21 cellular contexts compared by ENCODE assay signal in the genomic region with DNA sequence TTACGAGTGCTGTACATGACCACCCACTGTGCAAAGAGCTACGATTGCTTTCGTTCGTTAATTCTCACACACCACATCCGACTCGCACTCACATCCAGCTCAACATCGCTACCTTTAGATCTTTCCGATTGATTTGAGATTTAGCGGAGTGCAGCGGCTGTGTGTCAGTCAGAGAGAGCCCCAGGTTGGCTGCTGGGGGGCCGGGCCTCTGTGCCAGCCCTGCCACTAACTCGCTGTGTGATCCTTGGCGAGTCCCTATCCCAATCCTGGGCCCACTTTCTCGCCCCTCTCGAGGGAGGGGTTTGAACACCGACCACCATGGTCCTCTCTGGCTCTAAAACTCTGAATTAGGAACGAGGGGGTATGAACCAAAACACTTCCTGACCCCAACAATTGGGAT. TPM values are rescaled to one million over a fixed set of nuclear protein-coding genes. Genes with fewer than 3 reads are reported as not detected.
DNase-seq lines count a peak whose midpoint lies in the region; ATAC-seq, FAIRE-seq and TF ChIP-seq lines count a peak whose summit lies in the region.
"Had no signal": no experiment of that assay in that cellular context is flagged by ENCODE, and none has a peak within 500 bp of the region (broad histone marks: within the 10 kb centered on the region; RNA-seq: fewer than 3 reads in every experiment).

No MANE protein-coding gene starts in this region.

- H3K4me1 ChIP-seq in K562 (replicated peaks in 1 of 2; ENCODE audit: control insufficient read depth in 2 of 2, insufficient read depth in 2 of 2, low read length in 2 of 2) (peaks cover 2 to 29% of the 10 kb centered on the region in 2 experiments; a peak in 3 of 5 replicates), spleen (no peaks in the 10 kb centered on the region)

- no TSS peak for BruUV-seq in K562 (replicated peaks; lab: Mats Ljungman, UMichigan)

- intact Hi-C loops in left cardiac atrium (cut with DNase I) = no loop called here
- intact Hi-C loops in left ventricle myocardium superior (cut with micrococcal nuclease) = no loop called here
- intact Hi-C loops in K562 (cut with micrococcal nuclease) = no loop called here
- intact Hi-C loops in spleen (cut with DNase I; ENCODE audit: low total_unique reads) = no loop called here

- H3K27ac ChIP-seq in K562 (ENCODE audit: extremely low read depth, low read depth, low read length) (no peak overlapping the region), spleen (no peak overlapping the region)

- H3K27me3 ChIP-seq in K562 (ENCODE audit: control insufficient read depth in 2 of 2, insufficient read depth in 2 of 2, low read length in 2 of 2) (no peaks in the 10 kb centered on the region), spleen (replicated peaks in 1 of 7) (peaks cover 0 to 10% (median 1%) of the 10 kb centered on the region in 7 donors)

- H3K4me2 ChIP-seq in K562 (ENCODE audit: insufficient read depth, low read length) = no peak overlapping the region

- WGBS in K562 (ENCODE audit: insufficient coverage, low coverage, missing lambda C conversion rate) = 82% methylated on average over 8 of the region's 17 CpGs
- 83 to 95% (median 92%) methylated on average over 17 of the region's 17 CpGs for WGBS in spleen, 5 donors

- H3K9ac ChIP-seq in K562 (ENCODE audit: insufficient read depth in 1 of 2, low read depth in 2 of 2, low read length in 2 of 2) = no peak overlapping the region

- H3K9me3 ChIP-seq in K562 (replicated peaks; ENCODE audit: control insufficient read depth, insufficient read depth, low read depth, low read length) (no peaks in the 10 kb centered on the region), spleen (no peaks in the 10 kb centered on the region)

- no peak for ATAC-seq in left cardiac atrium
- ATAC-seq in left ventricle myocardium superior = no peak
- ATAC-seq in K562 = no peak

- H3K9me1 ChIP-seq in K562 (ENCODE audit: control insufficient read depth, insufficient read depth, low read length) = no peaks in the 10 kb centered on the region

- peak; percentile 7 for DNase-seq in left cardiac atrium
- no peak for DNase-seq in left ventricle myocardium superior
- no peak for DNase-seq in K562 (ENCODE audit: extremely low read depth in 1 of 4, low spot score in 3 of 4)
- peak; percentile 62 for DNase-seq in mesenteric fat pad (ENCODE audit: low spot score)
- peak; percentile 36 for DNase-seq in spleen
- DNase-seq in NCI-H146 (lab: John Stamatoyannopoulos, UW) = no peak
- no peak for DNase-seq in NCI-H526 treated with DMSO at 0.1 percent for 48 hours (lab: John Stamatoyannopoulos, UW)
- no peak for DNase-seq in dermis blood vessel endothelial cell
- DNase-seq: CD4-positive, CD25-positive, alpha-beta regulatory T cell; DMS79; HCEC 1CT; IMR-90; NCI-H1105 treated with DMSO at 0.1 percent for 48 hours; NCI-H1694; NCI-H2081 treated with DMSO at 0.1 percent for 48 hours; NCI-H2171 treated with DMSO at 0.1 percent for 48 hours; NCI-H526; SHP77 had no signal

- POLR2A ChIA-PET in K562 (lab: Yijun Ruan, JAX) = interaction anchor here (0.6 kb wide), 1 partner anchor 20 kb away, joined by 3 read pairs; no protein-coding TSS in a partner anchor

- H3K4me3 ChIP-seq in K562 (no peak overlapping the region), spleen (no peak overlapping the region)

- CTCF ChIA-PET in K562 (lab: Yijun Ruan, JAX; ENCODE audit: low intra/inter-chr PET ratio) = no interaction called here

- in situ Hi-C loops in K562 (cut with MboI) = no loop called here

- TF ChIP-seq CTCF in K562 (IDR thresholded peaks at IDR 0.05 in 2 of 3, conservative IDR thresholded peaks at IDR 0.05 in 1 of 3; ENCODE audit: insufficient read depth in 2 of 3, low read depth in 1 of 3, low read length in 3 of 3) (no peak), spleen (IDR thresholded peaks at IDR 0.05 in 8 of 11, conservative IDR thresholded peaks at IDR 0.05 in 3 of 11) (no peak)

- TF ChIP-seq EP300 in K562 (IDR thresholded peaks at IDR 0.05; ENCODE audit: low read length) = no peak

- H2AFZ ChIP-seq in K562 (ENCODE audit: low read depth, low read length) = no peak overlapping the region

- FAIRE-seq in K562 (lab: Jason Lieb, UNC) = no peak
- FAIRE-seq: HTR-8/SVneo had no signal

- TF ChIP-seq POLR2A in K562 (conservative IDR thresholded peaks at IDR 0.05) (no peak), spleen (IDR thresholded peaks at IDR 0.05) (no peak)

- H3K36me3 ChIP-seq in K562 (ENCODE audit: control insufficient read depth, insufficient read depth, low read length) (no peaks in the 10 kb centered on the region), spleen (no peaks in the 10 kb centered on the region)

- no peaks in the 10 kb centered on the region for H4K20me1 ChIP-seq in K562 (replicated peaks; ENCODE audit: control insufficient read depth, insufficient read depth, low read length)

- TF ChIP-seq RAD21 in K562 (CRISPR knock-in tag; conservative IDR thresholded peaks at IDR 0.05 in 1 of 2, IDR thresholded peaks at IDR 0.05 in 1 of 2) = no peak

- H3K79me2 ChIP-seq in K562 (ENCODE audit: control insufficient read depth, insufficient read depth, low read length) = no peaks in the 10 kb centered on the region

TF ChIP-seq in K562, 482 proteins besides CTCF, POLR2A, EP300 and RAD21:
- TF ChIP-seq EP400 (IDR thresholded peaks at IDR 0.05) = no peak
- no peak for TF ChIP-seq GABPB1 (CRISPR knock-in tag; IDR thresholded peaks at IDR 0.05)
- TF ChIP-seq, protein P1, sequence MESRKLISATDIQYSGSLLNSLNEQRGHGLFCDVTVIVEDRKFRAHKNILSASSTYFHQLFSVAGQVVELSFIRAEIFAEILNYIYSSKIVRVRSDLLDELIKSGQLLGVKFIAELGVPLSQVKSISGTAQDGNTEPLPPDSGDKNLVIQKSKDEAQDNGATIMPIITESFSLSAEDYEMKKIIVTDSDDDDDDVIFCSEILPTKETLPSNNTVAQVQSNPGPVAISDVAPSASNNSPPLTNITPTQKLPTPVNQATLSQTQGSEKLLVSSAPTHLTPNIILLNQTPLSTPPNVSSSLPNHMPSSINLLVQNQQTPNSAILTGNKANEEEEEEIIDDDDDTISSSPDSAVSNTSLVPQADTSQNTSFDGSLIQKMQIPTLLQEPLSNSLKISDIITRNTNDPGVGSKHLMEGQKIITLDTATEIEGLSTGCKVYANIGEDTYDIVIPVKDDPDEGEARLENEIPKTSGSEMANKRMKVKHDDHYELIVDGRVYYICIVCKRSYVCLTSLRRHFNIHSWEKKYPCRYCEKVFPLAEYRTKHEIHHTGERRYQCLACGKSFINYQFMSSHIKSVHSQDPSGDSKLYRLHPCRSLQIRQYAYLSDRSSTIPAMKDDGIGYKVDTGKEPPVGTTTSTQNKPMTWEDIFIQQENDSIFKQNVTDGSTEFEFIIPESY (CRISPR knock-in tag; IDR thresholded peaks at IDR 0.05) = peak; percentile 91
- no peak for TF ChIP-seq ZBTB17 (CRISPR knock-in tag; IDR thresholded peaks at IDR 0.05)
- no peak for TF ChIP-seq TCF7 (IDR thresholded peaks at IDR 0.05; ENCODE audit: borderline replicate concordance)
- no peak for TF ChIP-seq CXXC5 (CRISPR knock-in tag; IDR thresholded peaks at IDR 0.05)

RNA-seq across cellular contexts. Expression of gene DLK1, which starts 8.6 kb away (rescaled TPM):
- total RNA-seq in left cardiac atrium = 1 to 10 TPM in 1 of 2 donors, not detected in 1; 3.3 TPM
- total RNA-seq in left ventricle myocardium superior = 22.7 TPM
- 16.9 and 103 TPM in 2 replicates for total RNA-seq in K562 (2011; cell fraction: chromatin; rRNA removed; ENCODE audit: low replicate concordance)
- total RNA-seq in K562 (2011; cell fraction: nucleolus; rRNA removed) = 80.7 and 188 TPM in 2 replicates
- total RNA-seq in K562 (2011; cell fraction: nucleoplasm; rRNA removed) = 58.2 and 70.2 TPM in 2 replicates
- 11.8 and 12.5 TPM in 2 replicates for total RNA-seq in K562 (2014; rRNA removed)
- total RNA-seq in K562 (2014; rRNA removed; fragmentation: Illumina TruSeq; extraction: Trizol) = 3.9 and 5.6 TPM in 2 replicates
- 17.6 and 20.2 TPM in 2 replicates for total RNA-seq in K562 (2015; rRNA removed; fragmentation: Illumina TruSeq; extraction: Trizol)
- total RNA-seq in K562 (2021) = 44.2 and 48.3 TPM in 2 replicates
- polyA plus RNA-seq in K562 (2011; rRNA removed) = 97.2 and 430 TPM in 2 replicates
- polyA plus RNA-seq in K562 (2011; cell fraction: cytosol; rRNA removed) = 306 and 365 TPM in 2 replicates
- 296 and 371 TPM in 2 replicates for polyA plus RNA-seq in K562 (2011; cell fraction: nucleus; rRNA removed)
- 106 and 264 TPM in 2 replicates for polyA plus RNA-seq in K562 (2012)
- 15.3 and 36.5 TPM in 2 replicates for polyA plus RNA-seq in K562 (2014; fragmentation: Illumina TruSeq; extraction: Trizol)
- 1 to 10 TPM; 4.4 to 4.7 TPM for polyA plus RNA-seq in K562 (2014; fragmentation: Nextera tagmentation; extraction: Ambion mirVana)
- polyA plus RNA-seq in K562 (2014; rRNA removed) = 21.4 and 27.5 TPM in 2 replicates
- polyA minus RNA-seq in K562 (2011; rRNA and poly(A)+ RNA removed) = 35.4 and 85.9 TPM in 2 replicates
- 143 and 458 TPM in 2 replicates for polyA minus RNA-seq in K562 (2011; cell fraction: cytosol; rRNA and poly(A)+ RNA removed)
- 44.6 and 117 TPM in 2 replicates for polyA minus RNA-seq in K562 (2011; cell fraction: nucleus; rRNA and poly(A)+ RNA removed)
- total RNA-seq in mesenteric fat pad = not detected
- total RNA-seq in spleen = under 1 TPM in 3 of 7 donors, not detected in 4; 0.17 to 0.79 (median 0.38) TPM
- polyA plus RNA-seq in spleen = not detected
- not detected in 2 replicates for total RNA-seq in dermis blood vessel endothelial cell
- total RNA-seq: A673; CD4-positive, CD25-positive, alpha-beta regulatory T cell had no signal
- polyA plus RNA-seq: BJ; CD4-positive, CD25-positive, alpha-beta regulatory T cell had no signal

Comparison
In these comparisons a context has a peak if more than half of its experiments do, and no peak if none do; other contexts are left out.
1. DNase-seq: peak in left cardiac atrium (single experiment), mesenteric fat pad (single experiment) and spleen (single experiment); none in left ventricle myocardium superior (single experiment), K562 (0 of 4), NCI-H146 (single experiment), NCI-H526 treated with DMSO at 0.1 percent for 48 hours (single experiment) and dermis blood vessel endothelial cell (single experiment).